Comparison of ENCODE assay signal across 13 cellular contexts in the genomic region with DNA sequence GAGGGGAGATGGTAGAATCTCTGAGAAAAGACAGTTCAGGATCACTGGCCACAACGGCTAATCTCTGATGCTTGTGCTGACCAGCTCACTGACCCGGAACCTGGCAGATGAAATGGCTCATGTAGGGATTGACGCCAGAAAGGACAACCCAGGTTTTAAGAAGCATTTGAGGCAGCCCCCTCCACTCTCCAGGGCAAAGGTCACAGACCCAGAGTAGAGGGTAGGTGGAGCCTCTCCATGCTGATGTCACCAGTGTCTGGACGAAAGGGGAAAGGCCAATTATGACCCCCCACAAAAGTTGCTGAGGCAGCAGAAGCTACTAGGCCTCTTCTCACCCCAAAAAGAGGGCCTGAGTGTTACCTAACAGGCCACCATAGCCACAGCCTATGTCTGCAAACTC. TPM values are rescaled to one million over a fixed set of nuclear protein-coding genes. Genes with fewer than 3 reads are reported as not detected.
A peak's percentile ranks its signal among the peaks of the same experiment; 100 is the strongest.
DNase-seq lines count a peak whose midpoint lies in the region; ATAC-seq and TF ChIP-seq lines count a peak whose summit lies in the region.
"Had no signal": no experiment of that assay in that cellular context is flagged by ENCODE, and none has a peak within 500 bp of the region (broad histone marks: within the 10 kb centered on the region; RNA-seq: fewer than 3 reads in every experiment).

No MANE protein-coding gene starts in this region.

- H3K9me3 ChIP-seq in CD8-positive, alpha-beta T cell (ENCODE audit: low read length) = no peaks in the 10 kb centered on the region
- H3K9me3 ChIP-seq: mucosa of descending colon, thoracic aorta had no signal

- H3K27me3 ChIP-seq in CD8-positive, alpha-beta T cell (ENCODE audit: insufficient read depth, low read length) = peaks cover 10% of the 10 kb centered on the region

- peaks cover 24% of the 10 kb centered on the region for H3K4me1 Mint-ChIP-seq in CD8-positive, alpha-beta T cell (ENCODE audit: low read depth)
- H3K4me1 Mint-ChIP-seq in IgD-negative memory B cell = peaks cover 15 to 18% (median 17%) of the 10 kb centered on the region in 3 donors
- peaks cover 16% of the 10 kb centered on the region for H3K4me1 Mint-ChIP-seq in activated T-helper 2 cell treated with anti-CD3 and anti-CD28 coated beads, Interferon-gamma antibody, Interleukin-2, Interleukin-4, amounts not matched to agents 10 μg/mL and 5 μg/mL and 100 μg/mL, durations not matched to agents 14 hours and 24 hours and 36 hours (ENCODE audit: low read depth)
- H3K4me1 Mint-ChIP-seq in mesothelial cell of epicardium = peaks cover 27% of the 10 kb centered on the region

- peaks cover 21% of the 10 kb centered on the region for H3K36me3 Mint-ChIP-seq in CD8-positive, alpha-beta T cell
- peaks cover 5% of the 10 kb centered on the region for H3K36me3 Mint-ChIP-seq in IgD-negative memory B cell
- H3K36me3 Mint-ChIP-seq in activated T-helper 2 cell treated with anti-CD3 and anti-CD28 coated beads, Interferon-gamma antibody, Interleukin-2, Interleukin-4, amounts not matched to agents 10 μg/mL and 5 μg/mL and 100 μg/mL, durations not matched to agents 14 hours and 24 hours and 36 hours (ENCODE audit: low read depth) = peaks cover 39% of the 10 kb centered on the region
- peaks cover 8% of the 10 kb centered on the region for H3K36me3 Mint-ChIP-seq in mesothelial cell of epicardium

- no peak for TF ChIP-seq CTCF in CD8-positive, alpha-beta T cell (IDR thresholded peaks at IDR 0.05)
- TF ChIP-seq CTCF in mesothelial cell of epicardium (IDR thresholded peaks at IDR 0.05; ENCODE audit: unreplicated experiment) = no peak

- POLR2A ChIA-PET in CD8-positive, alpha-beta T cell (lab: Charles Lee) = no interaction called here

- H3K27me3 Mint-ChIP-seq in CD8-positive, alpha-beta T cell (ENCODE audit: low read depth) = peaks cover 6% of the 10 kb centered on the region
- peaks cover 12% of the 10 kb centered on the region for H3K27me3 Mint-ChIP-seq in IgD-negative memory B cell
- H3K27me3 Mint-ChIP-seq in activated T-helper 2 cell treated with anti-CD3 and anti-CD28 coated beads, Interferon-gamma antibody, Interleukin-2, Interleukin-4, amounts not matched to agents 10 μg/mL and 5 μg/mL and 100 μg/mL, durations not matched to agents 14 hours and 24 hours and 36 hours (ENCODE audit: low read depth) = peaks cover 5% of the 10 kb centered on the region
- H3K27me3 Mint-ChIP-seq in mesothelial cell of epicardium (ENCODE audit: low read depth) = peaks cover 28% of the 10 kb centered on the region

- peaks cover 29% of the 10 kb centered on the region for H3K4me1 ChIP-seq in CD8-positive, alpha-beta T cell (ENCODE audit: insufficient read depth, low read length)

- no peak overlapping the region for H3K4me3 ChIP-seq in CD8-positive, alpha-beta T cell (ENCODE audit: low read depth, low read length)
- H3K4me3 ChIP-seq: mucosa of descending colon had no signal

- H3K4me3 Mint-ChIP-seq in CD8-positive, alpha-beta T cell = peak overlapping the region; percentile 39
- H3K4me3 Mint-ChIP-seq in IgD-negative memory B cell (peak overlapping the region; percentile 37 to 86 (median 70)), mesothelial cell of epicardium (peak overlapping the region; percentile 36)
- peak overlapping the region; percentile 97 for H3K4me3 Mint-ChIP-seq in activated T-helper 2 cell treated with anti-CD3 and anti-CD28 coated beads, Interferon-gamma antibody, Interleukin-2, Interleukin-4, amounts not matched to agents 10 μg/mL and 5 μg/mL and 100 μg/mL, durations not matched to agents 14 hours and 24 hours and 36 hours (ENCODE audit: low read depth)

- DNase-seq in CD8-positive, alpha-beta T cell = no peak
- no peak for DNase-seq in activated T-helper 2 cell treated with anti-CD3 and anti-CD28 coated beads, Interferon-gamma antibody, Interleukin-2, Interleukin-4, amounts not matched to agents 10 μg/mL and 5 μg/mL and 100 μg/mL, durations not matched to agents 14 hours and 24 hours and 36 hours (ENCODE audit: low spot score)
- DNase-seq in mesothelial cell of epicardium (ENCODE audit: low spot score in 2 of 2, unreplicated experiment in 2 of 2) = no peak
- DNase-seq in DMS53 treated with DMSO at 0.1 percent for 48 hours (lab: John Stamatoyannopoulos, UW; ENCODE audit: unreplicated experiment) = no peak
- no peak for DNase-seq in stimulated activated CD4-positive, alpha-beta T cell treated with anti-CD3 and anti-CD28 coated beads, Interleukin-2, amount 100 ng/mL, for 48 hours
- DNase-seq: central memory CD4-positive, alpha-beta T cell; head of caudate nucleus; mucosa of descending colon; NCI-H526 treated with DMSO at 0.1 percent for 48 hours had no signal

- H3K36me3 ChIP-seq in CD8-positive, alpha-beta T cell (ENCODE audit: insufficient read depth, low read length) = peaks cover 7% of the 10 kb centered on the region

- no peak overlapping the region for H3K27ac ChIP-seq in CD8-positive, alpha-beta T cell (ENCODE audit: low read depth, low read length)

- CTCF ChIA-PET in CD8-positive, alpha-beta T cell (lab: Charles Lee) = interaction anchor here (0.7 to 4.4 kb wide), 4 partner anchors 11 to 14 kb away, joined by 3 to 11 read pairs (median 4); a partner anchor contains a TSS

- no peaks in the 10 kb centered on the region for H3K9me3 Mint-ChIP-seq in CD8-positive, alpha-beta T cell
- no peaks in the 10 kb centered on the region for H3K9me3 Mint-ChIP-seq in IgD-negative memory B cell
- H3K9me3 Mint-ChIP-seq in activated T-helper 2 cell treated with anti-CD3 and anti-CD28 coated beads, Interferon-gamma antibody, Interleukin-2, Interleukin-4, amounts not matched to agents 10 μg/mL and 5 μg/mL and 100 μg/mL, durations not matched to agents 14 hours and 24 hours and 36 hours = no peaks in the 10 kb centered on the region
- H3K9me3 Mint-ChIP-seq in mesothelial cell of epicardium = no peaks in the 10 kb centered on the region

- intact Hi-C loops in CD8-positive, alpha-beta T cell (cut with DNase I, micrococcal nuclease) = loop anchor here in 1 of 2 experiments (5.0 kb wide), 1 partner anchor 72 kb away; no protein-coding TSS in a partner anchor
- intact Hi-C loops in activated T-helper 2 cell treated with anti-CD3 and anti-CD28 coated beads, Interferon-gamma antibody, Interleukin-2, Interleukin-4, amounts not matched to agents 10 μg/mL and 5 μg/mL and 100 μg/mL, durations not matched to agents 14 hours and 24 hours and 36 hours (cut with micrococcal nuclease) = no loop called here

- no peak for ATAC-seq in CD8-positive, alpha-beta T cell
- no peak for ATAC-seq in GM18498 (IDR thresholded peaks at IDR 0.05; ENCODE audit: unreplicated experiment)
- ATAC-seq in HG02884 (IDR thresholded peaks at IDR 0.05; ENCODE audit: unreplicated experiment) = no peak
- ATAC-seq: mucosa of descending colon had no signal

- no peak overlapping the region for H3K27ac Mint-ChIP-seq in CD8-positive, alpha-beta T cell
- H3K27ac Mint-ChIP-seq in IgD-negative memory B cell (peak overlapping the region in 1 of 3 donors; percentile 97), mesothelial cell of epicardium (no peak overlapping the region)
- H3K27ac Mint-ChIP-seq in activated T-helper 2 cell treated with anti-CD3 and anti-CD28 coated beads, Interferon-gamma antibody, Interleukin-2, Interleukin-4, amounts not matched to agents 10 μg/mL and 5 μg/mL and 100 μg/mL, durations not matched to agents 14 hours and 24 hours and 36 hours = peak overlapping the region; percentile 70

RNA-seq across cellular contexts. Expression of a gene that starts 1.2 kb away (rescaled TPM):
- total RNA-seq in CD8-positive, alpha-beta T cell = 10 to 100 TPM; 14.0 to 20.0 TPM
- 15.9 TPM for polyA plus RNA-seq in IgD-negative memory B cell
- 61.2 and 64.5 TPM in 2 replicates for total RNA-seq in activated T-helper 2 cell treated with anti-CD3 and anti-CD28 coated beads, Interferon-gamma antibody, Interleukin-2, Interleukin-4, amounts not matched to agents 10 μg/mL and 5 μg/mL and 100 μg/mL, durations not matched to agents 14 hours and 24 hours and 36 hours
- total RNA-seq in mesothelial cell of epicardium = 31.3 to 32.3 TPM (median 32.1 TPM) in 3 replicates

RNA-seq across cellular contexts. Expression of a gene that starts 1.7 kb away (rescaled TPM):
- 1 to 10 TPM in 1 of 2 experiments, under 1 TPM in 1; 0.81 to 1.7 TPM for total RNA-seq in CD8-positive, alpha-beta T cell
- 1.5 TPM for polyA plus RNA-seq in IgD-negative memory B cell
- total RNA-seq in activated T-helper 2 cell treated with anti-CD3 and anti-CD28 coated beads, Interferon-gamma antibody, Interleukin-2, Interleukin-4, amounts not matched to agents 10 μg/mL and 5 μg/mL and 100 μg/mL, durations not matched to agents 14 hours and 24 hours and 36 hours = 5.1 and 5.8 TPM in 2 replicates
- 8.7 to 10.5 TPM (median 10.5 TPM) in 3 replicates for total RNA-seq in mesothelial cell of epicardium

RNA-seq across cellular contexts. Expression of a gene that starts 3.9 kb away (rescaled TPM):
- 1 to 10 TPM; 2.0 to 2.2 TPM for total RNA-seq in CD8-positive, alpha-beta T cell
- polyA plus RNA-seq in IgD-negative memory B cell = 0.09 TPM
- 11.3 and 13.0 TPM in 2 replicates for total RNA-seq in activated T-helper 2 cell treated with anti-CD3 and anti-CD28 coated beads, Interferon-gamma antibody, Interleukin-2, Interleukin-4, amounts not matched to agents 10 μg/mL and 5 μg/mL and 100 μg/mL, durations not matched to agents 14 hours and 24 hours and 36 hours
- 3.3 to 4.7 TPM (median 4.0 TPM) in 3 replicates for total RNA-seq in mesothelial cell of epicardium

RNA-seq across cellular contexts. Expression of a gene that starts 11.9 kb away (rescaled TPM):
- total RNA-seq in CD8-positive, alpha-beta T cell = 10 to 100 TPM; 37.0 to 37.1 TPM
- 27.1 TPM for polyA plus RNA-seq in IgD-negative memory B cell
- total RNA-seq in activated T-helper 2 cell treated with anti-CD3 and anti-CD28 coated beads, Interferon-gamma antibody, Interleukin-2, Interleukin-4, amounts not matched to agents 10 μg/mL and 5 μg/mL and 100 μg/mL, durations not matched to agents 14 hours and 24 hours and 36 hours = 44.9 and 52.7 TPM in 2 replicates
- total RNA-seq in mesothelial cell of epicardium = 23.4 to 31.6 TPM (median 26.2 TPM) in 3 replicates

RNA-seq across cellular contexts. Expression of a gene that starts 15.8 kb away (rescaled TPM):
- total RNA-seq in CD8-positive, alpha-beta T cell = 10 to 100 TPM; 23.1 to 25.1 TPM
- 11.9 TPM for polyA plus RNA-seq in IgD-negative memory B cell
- total RNA-seq in activated T-helper 2 cell treated with anti-CD3 and anti-CD28 coated beads, Interferon-gamma antibody, Interleukin-2, Interleukin-4, amounts not matched to agents 10 μg/mL and 5 μg/mL and 100 μg/mL, durations not matched to agents 14 hours and 24 hours and 36 hours = 24.7 and 26.2 TPM in 2 replicates
- total RNA-seq in mesothelial cell of epicardium = 11.0 to 13.2 TPM (median 12.7 TPM) in 3 replicates

Comparison
In these comparisons a context has a peak if more than half of its experiments do, and no peak if none do; other contexts are left out.
1. H3K4me3 Mint-ChIP-seq: peak in every context shown above with its lines; median percentile 97 in activated T-helper 2 cell treated with anti-CD3 and anti-CD28 coated beads, Interferon-gamma antibody, Interleukin-2, Interleukin-4, amounts not matched to agents 10 μg/mL and 5 μg/mL and 100 μg/mL, durations not matched to agents 14 hours and 24 hours and 36 hours; 70 in IgD-negative memory B cell; 39 in CD8-positive, alpha-beta T cell; 36 in mesothelial cell of epicardium.